Comparison of ENCODE assay signal across 8 cellular contexts in the genomic region with DNA sequence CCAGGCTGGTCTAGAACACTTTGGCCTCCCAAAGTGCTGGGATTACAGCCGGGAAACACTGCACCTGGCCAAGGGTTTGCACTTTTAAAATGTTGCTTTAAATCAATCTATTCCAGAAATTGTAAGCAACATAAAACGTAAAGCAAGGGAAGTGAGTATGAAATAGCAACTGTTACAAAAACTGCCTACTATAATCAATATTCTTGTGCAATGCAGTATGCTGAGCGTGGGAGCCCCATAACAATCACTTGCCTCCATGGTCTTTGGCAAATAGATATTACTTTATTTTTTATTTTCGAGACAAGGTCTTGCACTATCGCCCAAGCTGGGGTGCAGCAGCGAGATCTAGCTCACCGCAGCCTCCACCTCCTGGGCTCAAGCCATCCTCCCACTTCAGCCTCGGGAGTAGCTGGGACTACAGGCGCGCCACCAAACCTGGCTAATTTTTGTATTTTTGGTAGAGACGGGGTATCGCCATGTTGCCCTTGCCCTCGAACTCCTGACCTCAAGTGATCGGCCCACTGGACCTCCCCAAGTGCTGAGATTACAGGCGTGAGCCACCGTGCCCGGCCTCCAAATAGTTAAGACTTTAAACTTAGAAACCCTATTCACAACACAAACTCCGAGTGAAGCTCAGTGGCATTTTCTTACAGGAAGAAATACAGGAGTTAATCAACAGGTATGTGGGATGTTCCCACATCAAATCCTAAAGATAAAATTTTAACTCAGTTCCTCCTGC. TPM values are rescaled to one million over a fixed set of nuclear protein-coding genes. Genes with fewer than 3 reads are reported as not detected.
DNase-seq lines count a peak whose midpoint lies in the region; ATAC-seq and TF ChIP-seq lines count a peak whose summit lies in the region.

No MANE protein-coding gene starts in this region.

- CTCF ChIA-PET in CD4-positive, alpha-beta memory T cell (lab: Charles Lee; ENCODE audit: partially characterized antibody): interaction anchor here (1.1 kb wide), 1 partner anchor 9 kb away, joined by 4 read pairs; no protein-coding TSS in a partner anchor
- CTCF ChIA-PET in GM10248 (lab: Yijun Ruan, JAX): interaction anchor here (0.7 to 2.5 kb wide), 9 partner anchors 14 to 799 kb away, joined by 3 to 6 read pairs (median 4); no protein-coding TSS in a partner anchor

- peak overlapping the region; percentile 93 to 99 (median 98) for H3K27ac Mint-ChIP-seq in CD4-positive, alpha-beta memory T cell
- H3K27ac Mint-ChIP-seq in activated naive CD4-positive, alpha-beta T cell treated with anti-CD3 and anti-CD28 coated beads, Interleukin-2, amount 50 U/mL, for 24 hours: peak overlapping the region; percentile 99

- no peak for TF ChIP-seq CTCF in GM10248 (IDR thresholded peaks at IDR 0.05; ENCODE audit: control extremely low read depth, extremely low read depth, low read depth, missing control alignments)

- H3K4me2 ChIP-seq in Karpas-422 (ENCODE audit: low read depth, low read length, poor library complexity, severe bottlenecking): peak overlapping the region; percentile 77

- H3K79me2 ChIP-seq in Karpas-422 (ENCODE audit: low read length): peaks cover 37% of the 10 kb centered on the region

- no peaks in the 10 kb centered on the region for H3K9me3 ChIP-seq in CD4-positive, alpha-beta memory T cell (ENCODE audit: control insufficient read depth in 1 of 2, low read length in 2 of 2)
- no peaks in the 10 kb centered on the region for H3K9me3 ChIP-seq in Karpas-422 (ENCODE audit: low read length)
- no peaks in the 10 kb centered on the region for H3K9me3 ChIP-seq in iPS-15b (ENCODE audit: control insufficient read depth, insufficient read depth, low read length)

- peak in 1 of 5 donors; percentile 40 for DNase-seq in CD4-positive, alpha-beta memory T cell
- peak; percentile 55 for DNase-seq in Karpas-422
- DNase-seq in stimulated activated CD4-positive, alpha-beta T cell treated with anti-CD3 and anti-CD28 coated beads, Interleukin-15, amount 100 ng/mL, for 24 hours: peak; percentile 16
- DNase-seq in GM10248 (ENCODE audit: extremely low spot score): no peak
- DNase-seq in T-helper 9 cell: no peak

- no peaks in the 10 kb centered on the region for H3K9me2 ChIP-seq in Karpas-422 (replicated peaks; ENCODE audit: insufficient read depth, low read length)

- peak overlapping the region; percentile 75 for H3K9ac ChIP-seq in Karpas-422 (ENCODE audit: low read length)
- H3K9ac ChIP-seq in iPS-15b (ENCODE audit: low read depth, low read length): peak overlapping the region; percentile 90

- H3K27me3 Mint-ChIP-seq in CD4-positive, alpha-beta memory T cell: peaks cover 0 to 4% of the 10 kb centered on the region in 2 donors
- no peaks in the 10 kb centered on the region for H3K27me3 Mint-ChIP-seq in activated naive CD4-positive, alpha-beta T cell treated with anti-CD3 and anti-CD28 coated beads, Interleukin-2, amount 50 U/mL, for 24 hours

- H3K9me3 Mint-ChIP-seq in CD4-positive, alpha-beta memory T cell: peaks cover 0 to 4% (median 0%) of the 10 kb centered on the region in 8 donors
- peaks cover under 1% of the 10 kb centered on the region for H3K9me3 Mint-ChIP-seq in activated naive CD4-positive, alpha-beta T cell treated with anti-CD3 and anti-CD28 coated beads, Interleukin-2, amount 50 U/mL, for 24 hours

- POLR2A ChIA-PET in CD4-positive, alpha-beta memory T cell (lab: Charles Lee; ENCODE audit: partially characterized antibody): interaction anchor here (0.6 to 2.8 kb wide), 12 partner anchors 9 to 958 kb away, joined by 3 to 21 read pairs (median 5); partner anchors contain the start of genes R3HDM1, RAB3GAP1, UBXN4 and ZRANB3
- POLR2A ChIA-PET in GM10248 (lab: Yijun Ruan, JAX): no interaction called here

- intact Hi-C loops in CD4-positive, alpha-beta memory T cell (cut with micrococcal nuclease): loop anchor here (10.0 kb wide), 1 partner anchor 673 kb away; no protein-coding TSS in a partner anchor

- H3K4me3 ChIP-seq in CD4-positive, alpha-beta memory T cell (ENCODE audit: low read length in 2 of 2): peak overlapping the region; percentile 19 to 66
- H3K4me3 ChIP-seq in Karpas-422 (ENCODE audit: low read length) (peak overlapping the region; percentile 71), iPS-15b (ENCODE audit: low read depth, low read length) (peak overlapping the region; percentile 69)

- H3K27me3 ChIP-seq in CD4-positive, alpha-beta memory T cell (ENCODE audit: insufficient read depth, low read length): no peaks in the 10 kb centered on the region
- H3K27me3 ChIP-seq in Karpas-422 (ENCODE audit: low read length) (no peaks in the 10 kb centered on the region), iPS-15b (ENCODE audit: control insufficient read depth, insufficient read depth, low read length) (no peaks in the 10 kb centered on the region)

- peak overlapping the region; percentile 38 for H2AFZ ChIP-seq in Karpas-422 (ENCODE audit: low read length)

- peaks cover 40% of the 10 kb centered on the region for H3K4me1 ChIP-seq in CD4-positive, alpha-beta memory T cell (ENCODE audit: insufficient read depth, low read length)
- peaks cover 28% of the 10 kb centered on the region for H3K4me1 ChIP-seq in Karpas-422 (ENCODE audit: low read length)
- H3K4me1 ChIP-seq in iPS-15b (ENCODE audit: control insufficient read depth, insufficient read depth, low read length): no peaks in the 10 kb centered on the region

- peak overlapping the region; percentile 95 for H3K27ac ChIP-seq in CD4-positive, alpha-beta memory T cell (ENCODE audit: low read depth, low read length)
- H3K27ac ChIP-seq in Karpas-422 (ENCODE audit: low read length): peak overlapping the region; percentile 95

- H3K4me1 Mint-ChIP-seq in CD4-positive, alpha-beta memory T cell: peaks cover 14 to 49% (median 32%) of the 10 kb centered on the region in 4 donors
- H3K4me1 Mint-ChIP-seq in activated naive CD4-positive, alpha-beta T cell treated with anti-CD3 and anti-CD28 coated beads, Interleukin-2, amount 50 U/mL, for 24 hours: peaks cover 34% of the 10 kb centered on the region

- H3K4me3 Mint-ChIP-seq in CD4-positive, alpha-beta memory T cell: peak overlapping the region; percentile 90 to 99 (median 97)
- H3K4me3 Mint-ChIP-seq in activated naive CD4-positive, alpha-beta T cell treated with anti-CD3 and anti-CD28 coated beads, Interleukin-2, amount 50 U/mL, for 24 hours: peak overlapping the region; percentile 99

- H4K20me1 ChIP-seq in Karpas-422 (ENCODE audit: insufficient read depth, low read depth, low read length): peaks cover 26% of the 10 kb centered on the region

- no peak for ATAC-seq in HG03095 (IDR thresholded peaks at IDR 0.05; ENCODE audit: unreplicated experiment)

- peaks cover 0 to 15% of the 10 kb centered on the region in 2 donors for H3K36me3 Mint-ChIP-seq in CD4-positive, alpha-beta memory T cell
- H3K36me3 Mint-ChIP-seq in activated naive CD4-positive, alpha-beta T cell treated with anti-CD3 and anti-CD28 coated beads, Interleukin-2, amount 50 U/mL, for 24 hours: peaks cover 7% of the 10 kb centered on the region

- H3K36me3 ChIP-seq in CD4-positive, alpha-beta memory T cell (ENCODE audit: insufficient read depth, low read length): no peaks in the 10 kb centered on the region
- H3K36me3 ChIP-seq in Karpas-422 (ENCODE audit: insufficient read depth, low read length) (peaks cover 16% of the 10 kb centered on the region; the same call in 1 of the 2 replicates), iPS-15b (ENCODE audit: control insufficient read depth, insufficient read depth, low read length) (no peaks in the 10 kb centered on the region)

RNA-seq across cellular contexts. Expression of gene CCNT2, which starts 1.2 kb away (rescaled TPM):
- 10 to 100 TPM; 75.4 to 80.6 TPM for total RNA-seq in CD4-positive, alpha-beta memory T cell
- 10 to 100 TPM; 23.1 to 24.2 TPM for polyA plus RNA-seq in CD4-positive, alpha-beta memory T cell
- total RNA-seq in Karpas-422 (2014; rRNA removed; shearing (Covaris generic); ENCODE audit: low replicate concordance): 15.0 and 42.9 TPM in 2 replicates

Comparison
In these comparisons a context has a peak if more than half of its experiments do, and no peak if none do; other contexts are left out.
1. DNase-seq: peak in Karpas-422 (single experiment) and stimulated activated CD4-positive, alpha-beta T cell treated with anti-CD3 and anti-CD28 coated beads, Interleukin-15, amount 100 ng/mL, for 24 hours (single experiment); none in GM10248 (single experiment) and T-helper 9 cell (single experiment).
2. Peak in every context shown above with its lines, with median percentiles within 50 percentile points of each other: H3K4me3 ChIP-seq.